Comparison of ENCODE assay signal across 10 cellular contexts in the genomic region with DNA sequence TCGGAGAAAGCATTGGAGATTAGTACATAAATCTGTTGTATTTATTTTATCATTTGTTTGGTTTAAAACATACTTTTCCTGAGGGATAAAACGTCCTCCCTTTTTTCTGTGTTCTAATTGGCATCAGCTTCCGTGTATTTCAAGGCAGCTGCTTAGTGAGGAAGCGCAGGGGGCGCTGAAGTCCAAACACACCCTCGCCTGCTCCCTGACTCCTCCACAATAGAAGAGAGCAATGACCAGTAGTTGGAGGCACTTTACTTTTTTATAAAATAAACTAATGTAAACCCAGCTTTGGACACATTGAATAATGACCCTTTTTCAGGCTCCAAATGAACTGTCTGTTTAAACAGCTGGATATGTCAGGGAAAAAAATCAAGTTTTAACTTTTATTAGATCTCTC.
DNase-seq lines count a peak whose midpoint lies in the region; ATAC-seq and TF ChIP-seq lines count a peak whose summit lies in the region.
"Had no signal": no experiment of that assay in that cellular context is flagged by ENCODE, and none has a peak within 500 bp of the region (broad histone marks: within the 10 kb centered on the region; RNA-seq: fewer than 3 reads in every experiment).

No MANE protein-coding gene starts in this region.

- TF ChIP-seq CTCF in AG04450 (IDR thresholded peaks at IDR 0.05; ENCODE audit: low read depth, low read length) = peak; percentile 44

- H3K27me3 ChIP-seq in AG04450 (ENCODE audit: control insufficient read depth, insufficient read depth, low read length) (peaks cover 3% of the 10 kb centered on the region), adipocyte (replicated peaks; ENCODE audit: control insufficient read depth, insufficient read depth, low read length) (no peaks in the 10 kb centered on the region)

- H3K27ac ChIP-seq in AG04450 (ENCODE audit: low read depth, low read length) = no peak overlapping the region

- H3K9me3 ChIP-seq in AG04450 (ENCODE audit: control insufficient read depth, insufficient read depth, low read length) = no peaks in the 10 kb centered on the region
- H3K9me3 ChIP-seq in adipocyte (ENCODE audit: control insufficient read depth, low read length) = no peaks in the 10 kb centered on the region

- CTCF ChIA-PET in AG04450 (lab: Charles Lee) = interaction anchor here (0.6 to 1.6 kb wide), 7 partner anchors 10 to 778 kb away, joined by 3 to 4 read pairs (median 3); no protein-coding TSS in a partner anchor

- peaks cover 25% of the 10 kb centered on the region for H3K4me1 ChIP-seq in adipocyte (ENCODE audit: control insufficient read depth, insufficient read depth, low read length)

- peak overlapping the region; percentile 17 for H3K9ac ChIP-seq in adipocyte (ENCODE audit: low read length)

- POLR2A ChIA-PET in AG04450 (lab: Yijun Ruan, JAX) = no interaction called here

- H3K36me3 ChIP-seq in adipocyte (ENCODE audit: control insufficient read depth, insufficient read depth, low read length, severe bottlenecking) = no peaks in the 10 kb centered on the region

- ATAC-seq in HG02970 (IDR thresholded peaks at IDR 0.05; ENCODE audit: low FRiP score, unreplicated experiment) (no peak), GM19397 (IDR thresholded peaks at IDR 0.05; ENCODE audit: unreplicated experiment) (no peak)

- H3K4me3 ChIP-seq in AG04450 (ENCODE audit: low read depth, low read length) (no peak overlapping the region), adipocyte (ENCODE audit: low read length) (no peak overlapping the region)

- DNase-seq in AG04450 (ENCODE audit: low read depth, low spot score) (no peak), HuH-7 (ENCODE audit: low spot score) (peak; percentile 44), adipocyte (ENCODE audit: low read depth) (no peak), iris pigment epithelial cell (ENCODE audit: low read depth) (peak; percentile 26), T-helper 1 cell (no peak), NAMALWA (ENCODE audit: low spot score) (no peak)
- DNase-seq: AML-193, SW 1271 had no signal

Comparison
In these comparisons a context has a peak if more than half of its experiments do, and no peak if none do; other contexts are left out.
1. DNase-seq: peak in HuH-7 (single experiment) and iris pigment epithelial cell (single experiment); none in AG04450 (single experiment), adipocyte (single experiment), T-helper 1 cell (0 of 5) and NAMALWA (single experiment).